In genomic region chr9:137226338-137227056, GRCh38 we compare ENCODE assay signal across 1 cellular context.
TF ChIP-seq lines count a peak whose summit lies in the region.

No MANE protein-coding gene starts in this region.

TF ChIP-seq in GM12878, 131 proteins besides CTCF, POLR2A, EP300 and RAD21:
- no peak for TF ChIP-seq BRCA1 (IDR thresholded peaks at IDR 0.05; ENCODE audit: low read depth, low read length)
TF ChIP-seq in GM12878: peak in this region for 0.
